In the genomic region with DNA sequence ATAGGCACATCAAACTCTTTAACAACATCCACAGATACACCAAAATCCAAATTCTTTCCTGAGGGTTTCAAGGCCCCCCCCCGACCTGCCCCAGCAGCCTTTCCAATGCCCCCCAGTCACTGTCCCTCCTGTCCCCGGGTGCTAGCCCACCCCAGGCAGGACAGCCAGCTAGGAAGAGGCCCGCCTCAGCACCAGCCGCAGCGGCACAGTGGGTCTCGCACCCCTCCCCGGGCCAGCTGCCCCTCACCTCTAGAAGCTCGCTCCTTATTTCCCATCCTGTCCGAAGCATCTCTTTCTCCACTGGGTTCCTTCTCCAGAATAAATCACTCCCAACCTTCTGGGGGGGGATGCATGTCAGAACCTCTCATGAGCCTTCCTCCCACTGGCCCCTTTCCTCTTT, we compare ENCODE assay signal across 7 cellular contexts.
"Had no signal": no experiment of that assay in that cellular context is flagged by ENCODE, and none has a peak within 500 bp of the region (broad histone marks: within the 10 kb centered on the region; RNA-seq: fewer than 3 reads in every experiment).

No MANE protein-coding gene starts in this region.

- H3K9me3 ChIP-seq: HAP-1 had no signal

- H3K4me3 ChIP-seq: HAP-1, K562 had no signal

- DNase-seq: GOT3, H7, IMR-90, KG1 had no signal

- H3K36me3 ChIP-seq: HAP-1 had no signal

- H3K4me1 ChIP-seq: HAP-1 had no signal

- ATAC-seq: HCT116, K562 had no signal
